Comparison of ENCODE assay signal across 32 cellular contexts in genomic region chr21:45186709-45187108, GRCh38.
"Had no signal": no experiment of that assay in that cellular context is flagged by ENCODE, and none has a peak within 500 bp of the region (broad histone marks: within the 10 kb centered on the region; RNA-seq: fewer than 3 reads in every experiment).

No MANE protein-coding gene starts in this region.

- ATAC-seq: activated CD4-positive, CD25-positive, alpha-beta regulatory T cell treated with anti-CD3 and anti-CD28 coated beads, Interleukin-2, amount 50 U/mL, for 24 hours; activated CD8-positive, alpha-beta T cell treated with anti-CD3 and anti-CD28 coated beads for 36 hours; activated T-cell treated with anti-CD3 and anti-CD28 coated beads, Interleukin-2, amount 50 U/mL, for 4 hours; activated T-helper 17 cell treated with anti-CD3 and anti-CD28 coated beads, Interleukin-2, amount 50 U/mL, for 72 hours; foreskin keratinocyte; gastrocnemius medialis; heart right ventricle had no signal

- H3K4me2 ChIP-seq: hepatocyte had no signal

- DNase-seq: activated B cell treated with CpG ODN at 0.5 μM for 24 hours; activated CD4-positive, alpha-beta T cell treated with anti-CD3 and anti-CD28 coated beads for 48 hours; activated CD4-positive, alpha-beta T cell treated with anti-CD3 and anti-CD28 coated beads, Interleukin-2, amount 50 U/mL, for 1 hour; activated CD4-positive, alpha-beta T cell treated with anti-CD3 and anti-CD28 coated beads, Interleukin-2, amount 50 U/mL, for 48 hours; activated CD8-positive, alpha-beta memory T cell treated with anti-CD3 and anti-CD28 coated beads for 24 hours; activated CD8-positive, alpha-beta T cell treated with anti-CD3 and anti-CD28 coated beads for 36 hours; activated effector memory CD4-positive, alpha-beta T cell treated with Interleukin-2 at 50 U/mL for 16 hours; activated gamma-delta T cell treated with Interleukin-2 at 50 U/mL for 16 hours; activated naive CD4-positive, alpha-beta T cell treated with anti-CD3 and anti-CD28 coated beads, Interleukin-2, amount 50 U/mL, for 16 hours; activated naive CD4-positive, alpha-beta T cell treated with Interleukin-2 at 50 U/mL for 16 hours; activated T-cell treated with anti-CD3 and anti-CD28 coated beads, Interleukin-2, amount 50 U/mL, for 4 hours; adrenal gland; amygdala; aorta; central memory CD4-positive, alpha-beta T cell; cerebellar nuclear complex; colonic mucosa; effector CD8-positive, alpha-beta T cell; erythroblast; foreskin keratinocyte; gastrocnemius medialis; heart right ventricle; T-helper 2 cell had no signal

- H3K27me3 ChIP-seq: adrenal gland, breast epithelium, cardiac muscle cell, colonic mucosa, esophagus muscularis mucosa, foreskin keratinocyte, gastrocnemius medialis, heart right ventricle, hepatocyte had no signal

- H3K4me1 ChIP-seq: adrenal gland, breast epithelium, colonic mucosa, esophagus muscularis mucosa, foreskin keratinocyte, gastrocnemius medialis, heart right ventricle had no signal

- H3K36me3 ChIP-seq: colonic mucosa had no signal

- H3K4me3 Mint-ChIP-seq: activated B cell treated with CpG ODN at 0.5 μM for 24 hours; activated CD8-positive, alpha-beta T cell treated with anti-CD3 and anti-CD28 coated beads for 36 hours; activated naive CD8-positive, alpha-beta T cell; activated T-cell treated with anti-CD3 and anti-CD28 coated beads, Interleukin-2, amount 50 U/mL, for 4 hours; activated T-helper 17 cell treated with anti-CD3 and anti-CD28 coated beads, Interleukin-2, amount 50 U/mL, for 72 hours; brain had no signal

- H3K4me1 Mint-ChIP-seq: activated B cell treated with CpG ODN at 0.5 μM for 24 hours; activated T-helper 17 cell treated with anti-CD3 and anti-CD28 coated beads, Interleukin-2, amount 50 U/mL, for 72 hours; brain had no signal

- H3K9me3 ChIP-seq: colonic mucosa had no signal

- H3K4me3 ChIP-seq: adrenal gland, breast epithelium, cardiac muscle cell, colonic mucosa, esophagus muscularis mucosa, heart right ventricle, hepatocyte had no signal

- H3K27ac ChIP-seq: adrenal gland, breast epithelium, cardiac muscle cell, colonic mucosa, esophagus muscularis mucosa, foreskin keratinocyte, gastrocnemius medialis, heart right ventricle, hepatocyte, VCaP had no signal

- H3K27me3 Mint-ChIP-seq: activated B cell treated with CpG ODN at 0.5 μM for 24 hours; activated CD8-positive, alpha-beta T cell treated with anti-CD3 and anti-CD28 coated beads for 36 hours; activated naive CD8-positive, alpha-beta T cell; activated T-helper 17 cell treated with anti-CD3 and anti-CD28 coated beads, Interleukin-2, amount 50 U/mL, for 72 hours; brain had no signal

- H3K27ac Mint-ChIP-seq: activated B cell treated with CpG ODN at 0.5 μM for 24 hours; activated CD8-positive, alpha-beta T cell treated with anti-CD3 and anti-CD28 coated beads for 36 hours; activated naive CD8-positive, alpha-beta T cell; activated T-helper 17 cell treated with anti-CD3 and anti-CD28 coated beads, Interleukin-2, amount 50 U/mL, for 72 hours; brain had no signal
